ENCODE assay signal across 1 cellular context in the genomic region with DNA sequence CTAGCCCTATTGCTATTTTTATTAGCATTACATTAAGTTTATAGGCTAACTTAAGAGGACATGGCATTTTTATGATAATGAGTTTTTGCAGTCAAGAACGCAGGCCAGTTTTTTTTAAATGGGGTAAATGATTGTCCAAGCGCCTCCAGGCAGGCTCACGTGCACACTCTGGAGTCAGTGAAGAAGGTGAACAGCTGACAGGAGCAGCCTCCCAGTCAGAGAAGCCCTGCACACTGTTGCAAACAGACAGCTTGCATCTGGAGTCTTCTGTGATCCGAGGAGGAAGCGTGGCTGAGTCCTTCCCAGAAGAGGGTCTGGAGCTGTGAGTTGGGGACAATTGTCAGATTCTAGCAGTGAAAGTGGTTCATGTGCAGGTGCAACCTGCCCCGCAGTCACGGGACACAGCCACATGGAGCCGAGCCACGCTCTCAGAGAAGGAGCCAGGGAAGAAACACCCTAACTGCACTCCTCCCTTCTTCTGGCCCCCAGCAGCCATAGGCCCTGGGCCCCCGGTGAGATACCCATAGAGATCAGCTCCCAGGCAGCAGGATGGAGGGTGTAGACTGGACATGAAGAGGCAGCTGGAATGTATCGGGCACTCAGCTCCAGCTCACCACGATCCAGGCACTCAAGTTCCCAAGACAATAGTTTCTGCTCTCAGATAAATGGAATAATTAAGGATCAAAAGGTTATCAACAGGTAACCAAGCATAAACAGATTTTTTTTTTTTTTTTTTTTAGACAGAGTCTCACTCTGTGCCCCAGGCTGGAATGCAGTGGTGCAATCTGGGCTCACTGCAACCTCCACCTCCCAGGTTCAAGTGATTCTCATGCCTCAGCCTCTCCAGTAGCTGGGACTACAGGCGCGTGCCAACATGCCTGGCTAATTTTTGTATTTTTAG.
A peak's percentile ranks its signal among the peaks of the same experiment; 100 is the strongest.
TF ChIP-seq lines count a peak whose summit lies in the region.

No MANE protein-coding gene starts in this region.

TF ChIP-seq in HEK293, 187 proteins besides CTCF, POLR2A, EP300 and RAD21 (continued from another document and continues in another):
- TF ChIP-seq ZNF391 (tag by site-specific recombination; IDR thresholded peaks at IDR 0.05; ENCODE audit: borderline replicate concordance, low read depth) (no peak), RBAK (tag by site-specific recombination; IDR thresholded peaks at IDR 0.05) (no peak), ZNF366 (tag by site-specific recombination; conservative IDR thresholded peaks at IDR 0.05) (peak; percentile 35; the same call in 1 of the 2 replicates), ZNF16 (tag by site-specific recombination; IDR thresholded peaks at IDR 0.05; ENCODE audit: low read depth) (no peak), HOXD13 (CRISPR knock-in tag; IDR thresholded peaks at IDR 0.05; ENCODE audit: borderline replicate concordance) (no peak), ZNF558 (tag by site-specific recombination; IDR thresholded peaks at IDR 0.05) (no peak), KLF16 (tag by site-specific recombination; IDR thresholded peaks at IDR 0.05) (peak; percentile 29; the same call in 1 of the 2 replicates), ZNF221 (tag by site-specific recombination; IDR thresholded peaks at IDR 0.05; ENCODE audit: borderline replicate concordance) (no peak), ZNF629 (tag by site-specific recombination; IDR thresholded peaks at IDR 0.05) (0 out of 2 replicates have a peak, but pooled peaks have one; percentile 9), ZNF175 (tag by site-specific recombination; IDR thresholded peaks at IDR 0.05) (no peak), ZNF777 (tag by site-specific recombination; IDR thresholded peaks at IDR 0.05; ENCODE audit: borderline replicate concordance) (no peak), ZNF433 (tag by site-specific recombination; IDR thresholded peaks at IDR 0.05; ENCODE audit: low read depth) (no peak), ZNF510 (tag by site-specific recombination; IDR thresholded peaks at IDR 0.05; ENCODE audit: insufficient replicate concordance) (no peak), ZNF747 (tag by site-specific recombination; IDR thresholded peaks at IDR 0.05) (no peak), SP2 (tag by site-specific recombination; IDR thresholded peaks at IDR 0.05) (no peak), REPIN1 (tag by site-specific recombination; IDR thresholded peaks at IDR 0.05; ENCODE audit: low read depth) (no peak), ZNF548 (tag by site-specific recombination; IDR thresholded peaks at IDR 0.05) (no peak), ZNF211 (tag by site-specific recombination; IDR thresholded peaks at IDR 0.05; ENCODE audit: low read depth) (no peak)
- TF ChIP-seq, protein P1, sequence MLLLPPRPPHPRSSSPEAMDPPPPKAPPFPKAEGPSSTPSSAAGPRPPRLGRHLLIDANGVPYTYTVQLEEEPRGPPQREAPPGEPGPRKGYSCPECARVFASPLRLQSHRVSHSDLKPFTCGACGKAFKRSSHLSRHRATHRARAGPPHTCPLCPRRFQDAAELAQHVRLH (tag by site-specific recombination; IDR thresholded peaks at IDR 0.05) = no peak
- TF ChIP-seq, protein P2, sequence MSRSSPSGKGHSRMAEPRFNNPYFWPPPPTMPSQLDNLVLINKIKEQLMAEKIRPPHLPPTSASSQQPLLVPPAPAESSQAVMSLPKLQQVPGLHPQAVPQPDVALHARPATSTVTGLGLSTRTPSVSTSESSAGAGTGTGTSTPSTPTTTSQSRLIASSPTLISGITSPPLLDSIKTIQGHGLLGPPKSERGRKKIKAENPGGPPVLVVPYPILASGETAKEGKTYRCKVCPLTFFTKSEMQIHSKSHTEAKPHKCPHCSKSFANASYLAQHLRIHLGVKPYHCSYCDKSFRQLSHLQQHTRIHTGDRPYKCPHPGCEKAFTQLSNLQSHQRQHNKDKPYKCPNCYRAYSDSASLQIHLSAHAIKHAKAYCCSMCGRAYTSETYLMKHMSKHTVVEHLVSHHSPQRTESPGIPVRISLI (tag by site-specific recombination; IDR thresholded peaks at IDR 0.05) = peak; percentile 87
- TF ChIP-seq, protein P3, sequence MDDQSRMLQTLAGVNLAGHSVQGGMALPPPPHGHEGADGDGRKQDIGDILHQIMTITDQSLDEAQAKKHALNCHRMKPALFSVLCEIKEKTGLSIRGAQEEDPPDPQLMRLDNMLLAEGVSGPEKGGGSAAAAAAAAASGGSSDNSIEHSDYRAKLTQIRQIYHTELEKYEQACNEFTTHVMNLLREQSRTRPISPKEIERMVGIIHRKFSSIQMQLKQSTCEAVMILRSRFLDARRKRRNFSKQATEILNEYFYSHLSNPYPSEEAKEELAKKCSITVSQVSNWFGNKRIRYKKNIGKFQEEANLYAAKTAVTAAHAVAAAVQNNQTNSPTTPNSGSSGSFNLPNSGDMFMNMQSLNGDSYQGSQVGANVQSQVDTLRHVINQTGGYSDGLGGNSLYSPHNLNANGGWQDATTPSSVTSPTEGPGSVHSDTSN (CRISPR knock-in tag; IDR thresholded peaks at IDR 0.05) = no peak
- TF ChIP-seq, protein P4, sequence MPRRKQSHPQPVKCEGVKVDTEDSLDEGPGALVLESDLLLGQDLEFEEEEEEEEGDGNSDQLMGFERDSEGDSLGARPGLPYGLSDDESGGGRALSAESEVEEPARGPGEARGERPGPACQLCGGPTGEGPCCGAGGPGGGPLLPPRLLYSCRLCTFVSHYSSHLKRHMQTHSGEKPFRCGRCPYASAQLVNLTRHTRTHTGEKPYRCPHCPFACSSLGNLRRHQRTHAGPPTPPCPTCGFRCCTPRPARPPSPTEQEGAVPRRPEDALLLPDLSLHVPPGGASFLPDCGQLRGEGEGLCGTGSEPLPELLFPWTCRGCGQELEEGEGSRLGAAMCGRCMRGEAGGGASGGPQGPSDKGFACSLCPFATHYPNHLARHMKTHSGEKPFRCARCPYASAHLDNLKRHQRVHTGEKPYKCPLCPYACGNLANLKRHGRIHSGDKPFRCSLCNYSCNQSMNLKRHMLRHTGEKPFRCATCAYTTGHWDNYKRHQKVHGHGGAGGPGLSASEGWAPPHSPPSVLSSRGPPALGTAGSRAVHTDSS (tag by site-specific recombination; IDR thresholded peaks at IDR 0.05) = peak; percentile 57; the same call in 1 of the 2 replicates
- TF ChIP-seq, protein P5, sequence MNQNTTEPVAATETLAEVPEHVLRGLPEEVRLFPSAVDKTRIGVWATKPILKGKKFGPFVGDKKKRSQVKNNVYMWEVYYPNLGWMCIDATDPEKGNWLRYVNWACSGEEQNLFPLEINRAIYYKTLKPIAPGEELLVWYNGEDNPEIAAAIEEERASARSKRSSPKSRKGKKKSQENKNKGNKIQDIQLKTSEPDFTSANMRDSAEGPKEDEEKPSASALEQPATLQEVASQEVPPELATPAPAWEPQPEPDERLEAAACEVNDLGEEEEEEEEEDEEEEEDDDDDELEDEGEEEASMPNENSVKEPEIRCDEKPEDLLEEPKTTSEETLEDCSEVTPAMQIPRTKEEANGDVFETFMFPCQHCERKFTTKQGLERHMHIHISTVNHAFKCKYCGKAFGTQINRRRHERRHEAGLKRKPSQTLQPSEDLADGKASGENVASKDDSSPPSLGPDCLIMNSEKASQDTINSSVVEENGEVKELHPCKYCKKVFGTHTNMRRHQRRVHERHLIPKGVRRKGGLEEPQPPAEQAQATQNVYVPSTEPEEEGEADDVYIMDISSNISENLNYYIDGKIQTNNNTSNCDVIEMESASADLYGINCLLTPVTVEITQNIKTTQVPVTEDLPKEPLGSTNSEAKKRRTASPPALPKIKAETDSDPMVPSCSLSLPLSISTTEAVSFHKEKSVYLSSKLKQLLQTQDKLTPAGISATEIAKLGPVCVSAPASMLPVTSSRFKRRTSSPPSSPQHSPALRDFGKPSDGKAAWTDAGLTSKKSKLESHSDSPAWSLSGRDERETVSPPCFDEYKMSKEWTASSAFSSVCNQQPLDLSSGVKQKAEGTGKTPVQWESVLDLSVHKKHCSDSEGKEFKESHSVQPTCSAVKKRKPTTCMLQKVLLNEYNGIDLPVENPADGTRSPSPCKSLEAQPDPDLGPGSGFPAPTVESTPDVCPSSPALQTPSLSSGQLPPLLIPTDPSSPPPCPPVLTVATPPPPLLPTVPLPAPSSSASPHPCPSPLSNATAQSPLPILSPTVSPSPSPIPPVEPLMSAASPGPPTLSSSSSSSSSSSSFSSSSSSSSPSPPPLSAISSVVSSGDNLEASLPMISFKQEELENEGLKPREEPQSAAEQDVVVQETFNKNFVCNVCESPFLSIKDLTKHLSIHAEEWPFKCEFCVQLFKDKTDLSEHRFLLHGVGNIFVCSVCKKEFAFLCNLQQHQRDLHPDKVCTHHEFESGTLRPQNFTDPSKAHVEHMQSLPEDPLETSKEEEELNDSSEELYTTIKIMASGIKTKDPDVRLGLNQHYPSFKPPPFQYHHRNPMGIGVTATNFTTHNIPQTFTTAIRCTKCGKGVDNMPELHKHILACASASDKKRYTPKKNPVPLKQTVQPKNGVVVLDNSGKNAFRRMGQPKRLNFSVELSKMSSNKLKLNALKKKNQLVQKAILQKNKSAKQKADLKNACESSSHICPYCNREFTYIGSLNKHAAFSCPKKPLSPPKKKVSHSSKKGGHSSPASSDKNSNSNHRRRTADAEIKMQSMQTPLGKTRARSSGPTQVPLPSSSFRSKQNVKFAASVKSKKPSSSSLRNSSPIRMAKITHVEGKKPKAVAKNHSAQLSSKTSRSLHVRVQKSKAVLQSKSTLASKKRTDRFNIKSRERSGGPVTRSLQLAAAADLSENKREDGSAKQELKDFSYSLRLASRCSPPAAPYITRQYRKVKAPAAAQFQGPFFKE (tag by site-specific recombination; IDR thresholded peaks at IDR 0.05; ENCODE audit: borderline replicate concordance) = no peak
- TF ChIP-seq, protein P6, sequence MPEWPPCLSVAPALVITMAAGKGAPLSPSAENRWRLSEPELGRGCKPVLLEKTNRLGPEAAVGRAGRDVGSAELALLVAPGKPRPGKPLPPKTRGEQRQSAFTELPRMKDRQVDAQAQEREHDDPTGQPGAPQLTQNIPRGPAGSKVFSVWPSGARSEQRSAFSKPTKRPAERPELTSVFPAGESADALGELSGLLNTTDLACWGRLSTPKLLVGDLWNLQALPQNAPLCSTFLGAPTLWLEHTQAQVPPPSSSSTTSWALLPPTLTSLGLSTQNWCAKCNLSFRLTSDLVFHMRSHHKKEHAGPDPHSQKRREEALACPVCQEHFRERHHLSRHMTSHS (tag by site-specific recombination; IDR thresholded peaks at IDR 0.05) = no peak
- TF ChIP-seq, protein P7, sequence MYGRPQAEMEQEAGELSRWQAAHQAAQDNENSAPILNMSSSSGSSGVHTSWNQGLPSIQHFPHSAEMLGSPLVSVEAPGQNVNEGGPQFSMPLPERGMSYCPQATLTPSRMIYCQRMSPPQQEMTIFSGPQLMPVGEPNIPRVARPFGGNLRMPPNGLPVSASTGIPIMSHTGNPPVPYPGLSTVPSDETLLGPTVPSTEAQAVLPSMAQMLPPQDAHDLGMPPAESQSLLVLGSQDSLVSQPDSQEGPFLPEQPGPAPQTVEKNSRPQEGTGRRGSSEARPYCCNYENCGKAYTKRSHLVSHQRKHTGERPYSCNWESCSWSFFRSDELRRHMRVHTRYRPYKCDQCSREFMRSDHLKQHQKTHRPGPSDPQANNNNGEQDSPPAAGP (tag by site-specific recombination; IDR thresholded peaks at IDR 0.05) = no peak
- TF ChIP-seq, protein P8, sequence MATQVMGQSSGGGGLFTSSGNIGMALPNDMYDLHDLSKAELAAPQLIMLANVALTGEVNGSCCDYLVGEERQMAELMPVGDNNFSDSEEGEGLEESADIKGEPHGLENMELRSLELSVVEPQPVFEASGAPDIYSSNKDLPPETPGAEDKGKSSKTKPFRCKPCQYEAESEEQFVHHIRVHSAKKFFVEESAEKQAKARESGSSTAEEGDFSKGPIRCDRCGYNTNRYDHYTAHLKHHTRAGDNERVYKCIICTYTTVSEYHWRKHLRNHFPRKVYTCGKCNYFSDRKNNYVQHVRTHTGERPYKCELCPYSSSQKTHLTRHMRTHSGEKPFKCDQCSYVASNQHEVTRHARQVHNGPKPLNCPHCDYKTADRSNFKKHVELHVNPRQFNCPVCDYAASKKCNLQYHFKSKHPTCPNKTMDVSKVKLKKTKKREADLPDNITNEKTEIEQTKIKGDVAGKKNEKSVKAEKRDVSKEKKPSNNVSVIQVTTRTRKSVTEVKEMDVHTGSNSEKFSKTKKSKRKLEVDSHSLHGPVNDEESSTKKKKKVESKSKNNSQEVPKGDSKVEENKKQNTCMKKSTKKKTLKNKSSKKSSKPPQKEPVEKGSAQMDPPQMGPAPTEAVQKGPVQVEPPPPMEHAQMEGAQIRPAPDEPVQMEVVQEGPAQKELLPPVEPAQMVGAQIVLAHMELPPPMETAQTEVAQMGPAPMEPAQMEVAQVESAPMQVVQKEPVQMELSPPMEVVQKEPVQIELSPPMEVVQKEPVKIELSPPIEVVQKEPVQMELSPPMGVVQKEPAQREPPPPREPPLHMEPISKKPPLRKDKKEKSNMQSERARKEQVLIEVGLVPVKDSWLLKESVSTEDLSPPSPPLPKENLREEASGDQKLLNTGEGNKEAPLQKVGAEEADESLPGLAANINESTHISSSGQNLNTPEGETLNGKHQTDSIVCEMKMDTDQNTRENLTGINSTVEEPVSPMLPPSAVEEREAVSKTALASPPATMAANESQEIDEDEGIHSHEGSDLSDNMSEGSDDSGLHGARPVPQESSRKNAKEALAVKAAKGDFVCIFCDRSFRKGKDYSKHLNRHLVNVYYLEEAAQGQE (tag by site-specific recombination; IDR thresholded peaks at IDR 0.05) = no peak
- TF ChIP-seq, protein P9, sequence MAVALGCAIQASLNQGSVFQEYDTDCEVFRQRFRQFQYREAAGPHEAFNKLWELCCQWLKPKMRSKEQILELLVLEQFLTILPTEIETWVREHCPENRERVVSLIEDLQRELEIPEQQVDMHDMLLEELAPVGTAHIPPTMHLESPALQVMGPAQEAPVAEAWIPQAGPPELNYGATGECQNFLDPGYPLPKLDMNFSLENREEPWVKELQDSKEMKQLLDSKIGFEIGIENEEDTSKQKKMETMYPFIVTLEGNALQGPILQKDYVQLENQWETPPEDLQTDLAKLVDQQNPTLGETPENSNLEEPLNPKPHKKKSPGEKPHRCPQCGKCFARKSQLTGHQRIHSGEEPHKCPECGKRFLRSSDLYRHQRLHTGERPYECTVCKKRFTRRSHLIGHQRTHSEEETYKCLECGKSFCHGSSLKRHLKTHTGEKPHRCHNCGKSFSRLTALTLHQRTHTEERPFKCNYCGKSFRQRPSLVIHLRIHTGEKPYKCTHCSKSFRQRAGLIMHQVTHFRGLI (tag by site-specific recombination; IDR thresholded peaks at IDR 0.05) = no peak
- TF ChIP-seq, protein P10, sequence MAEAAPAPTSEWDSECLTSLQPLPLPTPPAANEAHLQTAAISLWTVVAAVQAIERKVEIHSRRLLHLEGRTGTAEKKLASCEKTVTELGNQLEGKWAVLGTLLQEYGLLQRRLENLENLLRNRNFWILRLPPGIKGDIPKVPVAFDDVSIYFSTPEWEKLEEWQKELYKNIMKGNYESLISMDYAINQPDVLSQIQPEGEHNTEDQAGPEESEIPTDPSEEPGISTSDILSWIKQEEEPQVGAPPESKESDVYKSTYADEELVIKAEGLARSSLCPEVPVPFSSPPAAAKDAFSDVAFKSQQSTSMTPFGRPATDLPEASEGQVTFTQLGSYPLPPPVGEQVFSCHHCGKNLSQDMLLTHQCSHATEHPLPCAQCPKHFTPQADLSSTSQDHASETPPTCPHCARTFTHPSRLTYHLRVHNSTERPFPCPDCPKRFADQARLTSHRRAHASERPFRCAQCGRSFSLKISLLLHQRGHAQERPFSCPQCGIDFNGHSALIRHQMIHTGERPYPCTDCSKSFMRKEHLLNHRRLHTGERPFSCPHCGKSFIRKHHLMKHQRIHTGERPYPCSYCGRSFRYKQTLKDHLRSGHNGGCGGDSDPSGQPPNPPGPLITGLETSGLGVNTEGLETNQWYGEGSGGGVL (tag by site-specific recombination; IDR thresholded peaks at IDR 0.05) = no peak
- TF ChIP-seq, protein P11, sequence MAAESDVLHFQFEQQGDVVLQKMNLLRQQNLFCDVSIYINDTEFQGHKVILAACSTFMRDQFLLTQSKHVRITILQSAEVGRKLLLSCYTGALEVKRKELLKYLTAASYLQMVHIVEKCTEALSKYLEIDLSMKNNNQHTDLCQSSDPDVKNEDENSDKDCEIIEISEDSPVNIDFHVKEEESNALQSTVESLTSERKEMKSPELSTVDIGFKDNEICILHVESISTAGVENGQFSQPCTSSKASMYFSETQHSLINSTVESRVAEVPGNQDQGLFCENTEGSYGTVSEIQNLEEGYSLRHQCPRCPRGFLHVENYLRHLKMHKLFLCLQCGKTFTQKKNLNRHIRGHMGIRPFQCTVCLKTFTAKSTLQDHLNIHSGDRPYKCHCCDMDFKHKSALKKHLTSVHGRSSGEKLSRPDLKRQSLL (tag by site-specific recombination; IDR thresholded peaks at IDR 0.05) = peak; percentile 79; the same call in 1 of the 2 replicates
